In the genomic region with DNA sequence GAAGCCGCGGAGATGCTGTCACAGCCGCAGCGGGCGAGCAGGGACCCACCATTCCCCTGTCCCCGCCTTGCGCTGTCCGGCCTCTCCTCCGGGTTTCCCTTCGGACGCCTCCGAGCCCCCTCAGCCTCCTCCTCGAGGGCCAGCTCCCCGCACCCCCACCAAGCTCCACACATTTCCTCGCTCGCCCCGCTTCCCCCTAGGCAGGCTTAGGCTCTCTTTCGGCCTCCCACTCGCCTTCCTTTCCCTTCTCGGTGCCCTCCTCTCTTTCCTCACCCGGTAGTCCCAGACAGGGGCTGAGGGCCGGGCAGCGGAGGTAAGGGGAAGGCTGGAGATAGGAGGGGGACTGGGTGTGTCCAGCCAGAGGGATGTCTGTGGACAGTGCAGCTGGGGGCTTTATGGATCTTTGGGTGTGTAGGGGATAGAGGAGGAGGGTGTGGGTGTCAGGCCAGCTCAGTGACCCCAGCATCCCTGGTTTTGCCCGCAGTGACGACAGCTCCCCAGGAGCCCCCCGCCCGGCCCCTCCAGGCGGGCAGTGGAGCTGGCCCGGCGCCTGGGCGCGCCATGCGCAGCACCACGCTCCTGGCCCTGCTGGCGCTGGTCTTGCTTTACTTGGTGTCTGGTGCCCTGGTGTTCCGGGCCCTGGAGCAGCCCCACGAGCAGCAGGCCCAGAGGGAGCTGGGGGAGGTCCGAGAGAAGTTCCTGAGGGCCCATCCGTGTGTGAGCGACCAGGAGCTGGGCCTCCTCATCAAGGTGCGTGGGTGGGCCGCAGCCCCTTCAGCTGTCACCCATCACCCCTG, we compare ENCODE assay signal across 1 cellular context.
TF ChIP-seq lines count a peak whose summit lies in the region.

No MANE protein-coding gene starts in this region.

TF ChIP-seq in GM12878, 131 proteins besides CTCF, POLR2A, EP300 and RAD21:
- no peak for TF ChIP-seq ZBED1 (IDR thresholded peaks at IDR 0.05; ENCODE audit: borderline replicate concordance)
- TF ChIP-seq SUZ12 (IDR thresholded peaks at IDR 0.05; ENCODE audit: unreplicated experiment) = no peak
- no peak for TF ChIP-seq CREM (IDR thresholded peaks at IDR 0.05; ENCODE audit: low read depth)
- TF ChIP-seq, protein P1, sequence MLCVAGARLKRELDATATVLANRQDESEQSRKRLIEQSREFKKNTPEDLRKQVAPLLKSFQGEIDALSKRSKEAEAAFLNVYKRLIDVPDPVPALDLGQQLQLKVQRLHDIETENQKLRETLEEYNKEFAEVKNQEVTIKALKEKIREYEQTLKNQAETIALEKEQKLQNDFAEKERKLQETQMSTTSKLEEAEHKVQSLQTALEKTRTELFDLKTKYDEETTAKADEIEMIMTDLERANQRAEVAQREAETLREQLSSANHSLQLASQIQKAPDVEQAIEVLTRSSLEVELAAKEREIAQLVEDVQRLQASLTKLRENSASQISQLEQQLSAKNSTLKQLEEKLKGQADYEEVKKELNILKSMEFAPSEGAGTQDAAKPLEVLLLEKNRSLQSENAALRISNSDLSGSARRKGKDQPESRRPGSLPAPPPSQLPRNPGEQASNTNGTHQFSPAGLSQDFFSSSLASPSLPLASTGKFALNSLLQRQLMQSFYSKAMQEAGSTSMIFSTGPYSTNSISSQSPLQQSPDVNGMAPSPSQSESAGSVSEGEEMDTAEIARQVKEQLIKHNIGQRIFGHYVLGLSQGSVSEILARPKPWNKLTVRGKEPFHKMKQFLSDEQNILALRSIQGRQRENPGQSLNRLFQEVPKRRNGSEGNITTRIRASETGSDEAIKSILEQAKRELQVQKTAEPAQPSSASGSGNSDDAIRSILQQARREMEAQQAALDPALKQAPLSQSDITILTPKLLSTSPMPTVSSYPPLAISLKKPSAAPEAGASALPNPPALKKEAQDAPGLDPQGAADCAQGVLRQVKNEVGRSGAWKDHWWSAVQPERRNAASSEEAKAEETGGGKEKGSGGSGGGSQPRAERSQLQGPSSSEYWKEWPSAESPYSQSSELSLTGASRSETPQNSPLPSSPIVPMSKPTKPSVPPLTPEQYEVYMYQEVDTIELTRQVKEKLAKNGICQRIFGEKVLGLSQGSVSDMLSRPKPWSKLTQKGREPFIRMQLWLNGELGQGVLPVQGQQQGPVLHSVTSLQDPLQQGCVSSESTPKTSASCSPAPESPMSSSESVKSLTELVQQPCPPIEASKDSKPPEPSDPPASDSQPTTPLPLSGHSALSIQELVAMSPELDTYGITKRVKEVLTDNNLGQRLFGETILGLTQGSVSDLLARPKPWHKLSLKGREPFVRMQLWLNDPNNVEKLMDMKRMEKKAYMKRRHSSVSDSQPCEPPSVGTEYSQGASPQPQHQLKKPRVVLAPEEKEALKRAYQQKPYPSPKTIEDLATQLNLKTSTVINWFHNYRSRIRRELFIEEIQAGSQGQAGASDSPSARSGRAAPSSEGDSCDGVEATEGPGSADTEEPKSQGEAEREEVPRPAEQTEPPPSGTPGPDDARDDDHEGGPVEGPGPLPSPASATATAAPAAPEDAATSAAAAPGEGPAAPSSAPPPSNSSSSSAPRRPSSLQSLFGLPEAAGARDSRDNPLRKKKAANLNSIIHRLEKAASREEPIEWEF (IDR thresholded peaks at IDR 0.05; ENCODE audit: insufficient replicate concordance, low read depth, low read length) = no peak
- TF ChIP-seq, protein P2, sequence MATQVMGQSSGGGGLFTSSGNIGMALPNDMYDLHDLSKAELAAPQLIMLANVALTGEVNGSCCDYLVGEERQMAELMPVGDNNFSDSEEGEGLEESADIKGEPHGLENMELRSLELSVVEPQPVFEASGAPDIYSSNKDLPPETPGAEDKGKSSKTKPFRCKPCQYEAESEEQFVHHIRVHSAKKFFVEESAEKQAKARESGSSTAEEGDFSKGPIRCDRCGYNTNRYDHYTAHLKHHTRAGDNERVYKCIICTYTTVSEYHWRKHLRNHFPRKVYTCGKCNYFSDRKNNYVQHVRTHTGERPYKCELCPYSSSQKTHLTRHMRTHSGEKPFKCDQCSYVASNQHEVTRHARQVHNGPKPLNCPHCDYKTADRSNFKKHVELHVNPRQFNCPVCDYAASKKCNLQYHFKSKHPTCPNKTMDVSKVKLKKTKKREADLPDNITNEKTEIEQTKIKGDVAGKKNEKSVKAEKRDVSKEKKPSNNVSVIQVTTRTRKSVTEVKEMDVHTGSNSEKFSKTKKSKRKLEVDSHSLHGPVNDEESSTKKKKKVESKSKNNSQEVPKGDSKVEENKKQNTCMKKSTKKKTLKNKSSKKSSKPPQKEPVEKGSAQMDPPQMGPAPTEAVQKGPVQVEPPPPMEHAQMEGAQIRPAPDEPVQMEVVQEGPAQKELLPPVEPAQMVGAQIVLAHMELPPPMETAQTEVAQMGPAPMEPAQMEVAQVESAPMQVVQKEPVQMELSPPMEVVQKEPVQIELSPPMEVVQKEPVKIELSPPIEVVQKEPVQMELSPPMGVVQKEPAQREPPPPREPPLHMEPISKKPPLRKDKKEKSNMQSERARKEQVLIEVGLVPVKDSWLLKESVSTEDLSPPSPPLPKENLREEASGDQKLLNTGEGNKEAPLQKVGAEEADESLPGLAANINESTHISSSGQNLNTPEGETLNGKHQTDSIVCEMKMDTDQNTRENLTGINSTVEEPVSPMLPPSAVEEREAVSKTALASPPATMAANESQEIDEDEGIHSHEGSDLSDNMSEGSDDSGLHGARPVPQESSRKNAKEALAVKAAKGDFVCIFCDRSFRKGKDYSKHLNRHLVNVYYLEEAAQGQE (IDR thresholded peaks at IDR 0.05; ENCODE audit: low read depth, low read length) = no peak
- no peak for TF ChIP-seq ZZZ3 (IDR thresholded peaks at IDR 0.05; ENCODE audit: control insufficient read depth, insufficient read length, low read depth)
- TF ChIP-seq, protein P3, sequence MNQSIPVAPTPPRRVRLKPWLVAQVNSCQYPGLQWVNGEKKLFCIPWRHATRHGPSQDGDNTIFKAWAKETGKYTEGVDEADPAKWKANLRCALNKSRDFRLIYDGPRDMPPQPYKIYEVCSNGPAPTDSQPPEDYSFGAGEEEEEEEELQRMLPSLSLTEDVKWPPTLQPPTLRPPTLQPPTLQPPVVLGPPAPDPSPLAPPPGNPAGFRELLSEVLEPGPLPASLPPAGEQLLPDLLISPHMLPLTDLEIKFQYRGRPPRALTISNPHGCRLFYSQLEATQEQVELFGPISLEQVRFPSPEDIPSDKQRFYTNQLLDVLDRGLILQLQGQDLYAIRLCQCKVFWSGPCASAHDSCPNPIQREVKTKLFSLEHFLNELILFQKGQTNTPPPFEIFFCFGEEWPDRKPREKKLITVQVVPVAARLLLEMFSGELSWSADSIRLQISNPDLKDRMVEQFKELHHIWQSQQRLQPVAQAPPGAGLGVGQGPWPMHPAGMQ (IDR thresholded peaks at IDR 0.05; ENCODE audit: borderline replicate concordance) = no peak
- no peak for TF ChIP-seq HDAC2 (IDR thresholded peaks at IDR 0.05)
- no peak for TF ChIP-seq CREB1 (IDR thresholded peaks at IDR 0.05; ENCODE audit: low read depth)
- no peak for TF ChIP-seq SMAD1 (IDR thresholded peaks at IDR 0.05; ENCODE audit: low read depth, partially characterized antibody)
- TF ChIP-seq RCOR1 (conservative IDR thresholded peaks at IDR 0.05; ENCODE audit: low read depth, low read length) = no peak
- no peak for TF ChIP-seq EGR1 (IDR thresholded peaks at IDR 0.05; ENCODE audit: borderline replicate concordance in 1 of 2, low read depth in 2 of 2, low read length in 2 of 2)
- no peak for TF ChIP-seq NFIC (IDR thresholded peaks at IDR 0.05; ENCODE audit: low read depth, low read length)
- no peak for TF ChIP-seq BCL3 (IDR thresholded peaks at IDR 0.05; ENCODE audit: borderline replicate concordance, insufficient read depth, low read depth, low read length, poor library complexity, severe bottlenecking)
- TF ChIP-seq BRCA1 (IDR thresholded peaks at IDR 0.05; ENCODE audit: low read depth, low read length) = no peak
TF ChIP-seq in GM12878: peak in this region for 0.
